Comparison of ENCODE assay signal across 18 cellular contexts in genomic region chrX:149770344-149770743, GRCh38. TPM values are rescaled to one million over a fixed set of nuclear protein-coding genes. Genes with fewer than 3 reads are reported as not detected.
"Had no signal": no experiment of that assay in that cellular context is flagged by ENCODE, and none has a peak within 500 bp of the region (broad histone marks: within the 10 kb centered on the region; RNA-seq: fewer than 3 reads in every experiment).

No MANE protein-coding gene starts in this region.

RNA-seq across cellular contexts. Expression of gene MAGEA9, which starts 11.4 kb away (rescaled TPM):
- total RNA-seq: activated CD4-positive, alpha-beta memory T cell treated with anti-CD3 and anti-CD28 coated beads for 36 hours; activated CD4-positive, alpha-beta T cell treated with anti-CD3 and anti-CD28 coated beads for 36 hours; activated CD8-positive, alpha-beta memory T cell treated with anti-CD3 and anti-CD28 coated beads for 36 hours; activated CD8-positive, alpha-beta T cell treated with anti-CD3 and anti-CD28 coated beads for 36 hours; activated naive CD4-positive, alpha-beta T cell treated with anti-CD3 and anti-CD28 coated beads for 36 hours; activated naive CD4-positive, alpha-beta T cell treated with anti-CD3 and anti-CD28 coated beads, Interleukin-2, amount 50 U/mL, for 72 hours; activated naive CD8-positive, alpha-beta T cell treated with anti-CD3 and anti-CD28 coated beads for 36 hours; activated T-cell treated with anti-CD3 and anti-CD28 coated beads, Interleukin-2, amount 50 U/mL, for 4 hours; activated T-cell treated with anti-CD3 and anti-CD28 coated beads, Interleukin-2, amount 50 U/mL, for 72 hours; activated T-helper 1 cell treated with anti-CD3 and anti-CD28 coated beads, Interleukin-12 subunit alpha, Interleukin-12 subunit beta, Interleukin-2, Interleukin-4 antibody, amounts not matched to agents 30 ng/mL and 10 ng/mL and 1 ng/mL, durations not matched to agents 14 hours and 24 hours and 36 hours; activated T-helper 17 cell treated with anti-CD3 and anti-CD28 coated beads, Interleukin-2, amount 50 U/mL, for 72 hours; adrenal gland; aorta; astrocyte; body of pancreas; breast epithelium; cardiac muscle cell; chondrocyte had no signal
- polyA plus RNA-seq: adrenal gland, aorta, cardiac muscle cell had no signal

RNA-seq across cellular contexts. Expression of gene MAGEA11, which starts 58.5 kb away (rescaled TPM):
- total RNA-seq: activated CD4-positive, alpha-beta memory T cell treated with anti-CD3 and anti-CD28 coated beads for 36 hours; activated CD4-positive, alpha-beta T cell treated with anti-CD3 and anti-CD28 coated beads for 36 hours; activated CD8-positive, alpha-beta memory T cell treated with anti-CD3 and anti-CD28 coated beads for 36 hours; activated CD8-positive, alpha-beta T cell treated with anti-CD3 and anti-CD28 coated beads for 36 hours; activated naive CD4-positive, alpha-beta T cell treated with anti-CD3 and anti-CD28 coated beads for 36 hours; activated naive CD4-positive, alpha-beta T cell treated with anti-CD3 and anti-CD28 coated beads, Interleukin-2, amount 50 U/mL, for 72 hours; activated naive CD8-positive, alpha-beta T cell treated with anti-CD3 and anti-CD28 coated beads for 36 hours; activated T-cell treated with anti-CD3 and anti-CD28 coated beads, Interleukin-2, amount 50 U/mL, for 4 hours; activated T-cell treated with anti-CD3 and anti-CD28 coated beads, Interleukin-2, amount 50 U/mL, for 72 hours; activated T-helper 1 cell treated with anti-CD3 and anti-CD28 coated beads, Interleukin-12 subunit alpha, Interleukin-12 subunit beta, Interleukin-2, Interleukin-4 antibody, amounts not matched to agents 30 ng/mL and 10 ng/mL and 1 ng/mL, durations not matched to agents 14 hours and 24 hours and 36 hours; activated T-helper 17 cell treated with anti-CD3 and anti-CD28 coated beads, Interleukin-2, amount 50 U/mL, for 72 hours; adrenal gland; aorta; astrocyte; body of pancreas; breast epithelium; cardiac muscle cell; chondrocyte had no signal
- polyA plus RNA-seq: adrenal gland, aorta, cardiac muscle cell had no signal
